Comparison of ENCODE assay signal across 29 cellular contexts in the genomic region with DNA sequence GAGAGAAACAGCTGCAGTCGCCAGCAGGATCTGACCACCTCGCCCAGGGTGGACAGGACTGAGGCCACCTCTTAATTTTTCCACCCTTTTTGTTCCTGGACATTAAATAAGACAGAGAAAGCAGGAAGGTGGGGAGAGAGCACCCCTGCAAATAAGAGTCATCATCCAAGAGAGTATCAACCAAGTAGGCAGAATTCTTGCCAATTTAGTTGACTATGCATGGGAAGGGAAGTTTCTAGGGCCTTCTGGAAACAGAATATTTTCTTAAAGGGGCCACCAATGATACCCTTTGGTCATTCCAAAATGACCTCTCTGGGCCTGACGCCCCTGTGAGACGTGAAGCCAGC.
"Had no signal": no experiment of that assay in that cellular context is flagged by ENCODE, and none has a peak within 500 bp of the region (broad histone marks: within the 10 kb centered on the region; RNA-seq: fewer than 3 reads in every experiment).

No MANE protein-coding gene starts in this region.

- H3K36me3 ChIP-seq: ascending aorta, brain microvascular endothelial cell, esophagus muscularis mucosa, neutrophil, ovary, prostate gland, upper lobe of right lung, WERI-Rb-1 had no signal

- ATAC-seq: activated CD4-positive, CD25-positive, alpha-beta regulatory T cell treated with anti-CD3 and anti-CD28 coated beads, Interleukin-2, amount 50 U/mL, for 24 hours; activated T-cell treated with anti-CD3 and anti-CD28 coated beads, Interleukin-2, amount 50 U/mL, for 4 hours; activated T-helper 17 cell treated with anti-CD3 and anti-CD28 coated beads, Interleukin-2, amount 50 U/mL, for 72 hours; sciatic nerve; stimulated activated memory B cell treated with anti-CD40 and anti-IgM and Interleukin-4, amounts not matched to agents 10 μg/mL and 1 μg/mL and 100 μg/mL, for 72 hours; stimulated activated naive CD8-positive, alpha-beta T cell treated with anti-CD3 and anti-CD28 coated beads, Interleukin-15, amount 100 ng/mL, for 72 hours; T-helper 17 cell; upper lobe of right lung had no signal

- H3K4me3 ChIP-seq: ascending aorta, esophagus muscularis mucosa, ovary, prostate gland, smooth muscle cell, upper lobe of right lung had no signal

- H3K27me3 ChIP-seq: ascending aorta, brain microvascular endothelial cell, neutrophil, ovary, upper lobe of right lung had no signal

- H3K27ac ChIP-seq: ascending aorta, brain microvascular endothelial cell, esophagus muscularis mucosa, neutrophil, ovary, prostate gland, upper lobe of right lung, WERI-Rb-1 had no signal

- H3K4me1 ChIP-seq: ascending aorta, esophagus muscularis mucosa, prostate gland, upper lobe of right lung had no signal

- H3K4me2 ChIP-seq: smooth muscle cell had no signal

- DNase-seq: activated CD4-positive, alpha-beta memory T cell treated with anti-CD3 and anti-CD28 coated beads for 36 hours; activated CD4-positive, alpha-beta T cell treated with anti-CD3 and anti-CD28 coated beads for 48 hours; activated T-cell treated with anti-CD3 and anti-CD28 coated beads, Interleukin-2, amount 50 U/mL, for 4 hours; endodermal cell; hippocampal formation; kidney; naive B cell; nephron progenitor cell; ovary; retina; stimulated activated CD4-positive, alpha-beta T cell treated with anti-CD3 and anti-CD28 coated beads, Interleukin-1b, Interleukin-23, amount 100 ng/mL, for 48 hours; stimulated activated CD4-positive, alpha-beta T cell treated with anti-CD3 and anti-CD28 coated beads, Interleukin-4, amount 100 ng/mL, for 4 hours; stimulated activated CD8-positive, alpha-beta memory T cell treated with anti-CD3 and anti-CD28 coated beads, Interleukin-4, amount 100 ng/mL, for 48 hours; stimulated activated naive CD8-positive, alpha-beta T cell treated with anti-CD3 and anti-CD28 coated beads, Interleukin-15, amount 100 ng/mL, for 72 hours; substantia nigra; T-helper 17 cell; T1000; upper lobe of right lung; WERI-Rb-1 had no signal

- H3K9me3 ChIP-seq: ascending aorta, esophagus muscularis mucosa, neutrophil, ovary, prostate gland, upper lobe of right lung had no signal
